2 cellular contexts compared by ENCODE assay signal in the genomic region with DNA sequence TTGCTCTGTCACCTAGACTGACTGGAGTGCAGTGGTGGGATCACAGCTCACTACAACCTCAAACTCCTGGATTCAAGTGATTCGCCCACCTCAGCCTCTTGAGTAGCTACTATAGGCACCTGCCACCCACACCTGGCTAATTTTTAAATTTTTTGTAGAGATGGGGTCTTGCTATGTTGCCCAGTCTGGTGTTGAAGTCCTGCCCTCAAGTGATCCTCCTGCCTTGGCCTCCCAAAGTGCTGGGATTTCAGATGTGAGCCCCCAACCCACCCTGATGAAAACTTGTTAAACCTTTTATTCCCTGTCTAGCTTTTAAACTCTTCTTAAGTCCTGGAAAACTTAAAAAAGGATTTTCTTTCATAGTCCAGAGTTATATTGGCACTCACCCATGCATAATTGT.
TF ChIP-seq lines count a peak whose summit lies in the region.

No MANE protein-coding gene starts in this region.

TF ChIP-seq in HepG2, 621 proteins besides CTCF, POLR2A, EP300 and RAD21:
- no peak for TF ChIP-seq ZNF670 (CRISPR knock-in tag; IDR thresholded peaks at IDR 0.05; ENCODE audit: borderline replicate concordance)
- peak; percentile 93 for TF ChIP-seq ZNF121 (CRISPR knock-in tag; IDR thresholded peaks at IDR 0.05)
- no peak for TF ChIP-seq SUZ12 (IDR thresholded peaks at IDR 0.05; ENCODE audit: low read depth, low read length)
TF ChIP-seq in HepG2: peak in this region for 1.

TF ChIP-seq in H1, 55 proteins besides CTCF, POLR2A, EP300 and RAD21:
- TF ChIP-seq KDM1A (IDR thresholded peaks at IDR 0.05; ENCODE audit: borderline replicate concordance, low read length) (peak; percentile 49; the same call in 1 of the 2 replicates), KDM5A (IDR thresholded peaks at IDR 0.05; ENCODE audit: low read length) (no peak)
